Comparison of ENCODE assay signal across 14 cellular contexts in the genomic region with DNA sequence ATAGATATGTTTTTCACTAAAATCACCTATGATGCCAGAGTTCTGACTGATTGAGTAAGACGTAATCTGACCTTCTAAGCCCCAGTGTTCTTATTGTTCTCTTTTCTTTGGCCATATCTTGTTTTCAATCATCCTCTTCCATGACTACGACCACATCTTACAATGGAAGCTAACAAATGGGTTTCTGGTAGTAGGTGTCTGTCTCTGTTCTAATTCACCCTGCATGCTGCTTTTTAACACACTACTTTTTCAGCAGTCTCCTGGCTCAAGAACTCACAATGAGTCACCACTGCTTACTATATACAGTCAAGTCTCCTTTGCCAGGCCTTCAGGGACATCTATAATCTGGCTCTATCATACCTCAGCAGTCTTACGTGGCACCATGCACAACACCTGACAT.
"Had no signal": no experiment of that assay in that cellular context is flagged by ENCODE, and none has a peak within 500 bp of the region (broad histone marks: within the 10 kb centered on the region; RNA-seq: fewer than 3 reads in every experiment).

No MANE protein-coding gene starts in this region.

- H3K9me3 ChIP-seq: gastrocnemius medialis, tibial nerve, vagina had no signal

- H3K36me3 ChIP-seq: gastrocnemius medialis, tibial nerve, vagina had no signal

- DNase-seq: activated CD4-positive, alpha-beta T cell treated with anti-CD3 and anti-CD28 coated beads, Interleukin-2, amount 50 U/mL, for 1 hour; activated naive CD4-positive, alpha-beta T cell treated with anti-CD3 and anti-CD28 coated beads, Interleukin-2, amount 10 ng/mL, durations not matched to agents 7 days and 5 days; central memory CD4-positive, alpha-beta T cell; cortex of kidney; effector CD8-positive, alpha-beta T cell; gastrocnemius medialis; islet precursor cell; natural killer cell; right cardiac atrium had no signal

- H3K27ac ChIP-seq: epithelial cell of prostate, gastrocnemius medialis, tibial nerve, vagina had no signal

- H3K4me1 ChIP-seq: gastrocnemius medialis, tibial nerve, vagina had no signal

- H3K4me3 ChIP-seq: gastrocnemius medialis, tibial nerve, vagina had no signal

- H3K27me3 ChIP-seq: gastrocnemius medialis, tibial nerve, vagina had no signal

- ATAC-seq: gastrocnemius medialis; left lobe of liver; natural killer cell; right cardiac atrium; stimulated activated effector memory CD8-positive, alpha-beta T cell treated with anti-CD3 and anti-CD28 coated beads, Interleukin-12 subunit alpha, Interleukin-12 subunit beta, amount 100 ng/mL, for 72 hours had no signal
